ENCODE assay signal across 13 cellular contexts in genomic region chr2:133362061-133362476, GRCh38.
A peak's percentile ranks its signal among the peaks of the same experiment; 100 is the strongest.
DNase-seq lines count a peak whose midpoint lies in the region; TF ChIP-seq lines count a peak whose summit lies in the region.
"Had no signal": no experiment of that assay in that cellular context is flagged by ENCODE, and none has a peak within 500 bp of the region (broad histone marks: within the 10 kb centered on the region; RNA-seq: fewer than 3 reads in every experiment).

No MANE protein-coding gene starts in this region.

- H4K20me1 ChIP-seq in osteoblast (ENCODE audit: insufficient read depth, low read length): no peaks in the 10 kb centered on the region

- H3K4me1 ChIP-seq in osteoblast (ENCODE audit: insufficient read depth, low read length): peaks cover 12% of the 10 kb centered on the region
- H3K4me1 ChIP-seq: body of pancreas, transverse colon had no signal

- peak; percentile 53 for DNase-seq in Daoy (ENCODE audit: low read depth)
- DNase-seq in NAMALWA (ENCODE audit: low spot score): peak; percentile 2
- DNase-seq in choroid plexus epithelial cell (ENCODE audit: low read depth): peak; percentile 61
- DNase-seq in osteoblast (ENCODE audit: insufficient read length, low spot score, missing footprints): peak; percentile 0
- DNase-seq in iPS-NIHi7 (ENCODE audit: extremely low spot score): no peak
- DNase-seq in NOMO-1 treated with dmso at 0.1 percent for 144 hours (lab: John Stamatoyannopoulos, UW; ENCODE audit: unreplicated experiment): no peak
- DNase-seq in activated gamma-delta T cell (lab: John Stamatoyannopoulos, UW): no peak
- no peak for DNase-seq in NCI-H524 treated with DMSO at 0.1 percent for 48 hours (lab: John Stamatoyannopoulos, UW)
- DNase-seq: body of pancreas; naive B cell; NCI-H446 treated with DMSO at 0.1 percent for 48 hours; stimulated activated CD4-positive, alpha-beta T cell treated with anti-CD3 and anti-CD28 coated beads, Interleukin-4, amount 100 ng/mL, for 1 hour; transverse colon had no signal

- H3K9me3 ChIP-seq in osteoblast (ENCODE audit: low read depth, low read length): no peaks in the 10 kb centered on the region
- H3K9me3 ChIP-seq: body of pancreas, transverse colon had no signal

- peak overlapping the region; percentile 39 for H2AFZ ChIP-seq in osteoblast (ENCODE audit: low read length)

- H3K27me3 ChIP-seq in osteoblast (ENCODE audit: insufficient read depth, low read length): no peaks in the 10 kb centered on the region
- H3K27me3 ChIP-seq: body of pancreas, transverse colon had no signal

- TF ChIP-seq CTCF in choroid plexus epithelial cell (conservative IDR thresholded peaks at IDR 0.05; ENCODE audit: low read depth, low read length) (no peak), osteoblast (IDR thresholded peaks at IDR 0.05; ENCODE audit: extremely low read depth, low read depth, low read length) (no peak)

- H3K4me3 ChIP-seq in choroid plexus epithelial cell (ENCODE audit: low read depth, low read length): peak overlapping the region; percentile 8
- H3K4me3 ChIP-seq in osteoblast (ENCODE audit: insufficient read depth, low read length): peak overlapping the region; percentile 44
- H3K4me3 ChIP-seq: body of pancreas, transverse colon had no signal

- H3K36me3 ChIP-seq in osteoblast (ENCODE audit: insufficient read depth, low read length): no peaks in the 10 kb centered on the region
- H3K36me3 ChIP-seq: transverse colon had no signal

- H3K79me2 ChIP-seq in osteoblast (ENCODE audit: insufficient read depth, low read length): no peaks in the 10 kb centered on the region

- peak overlapping the region; percentile 66 for H3K4me2 ChIP-seq in osteoblast (ENCODE audit: insufficient read depth, low read length)

- H3K27ac ChIP-seq in osteoblast (ENCODE audit: low read depth, low read length): no peak overlapping the region
- H3K27ac ChIP-seq: body of pancreas, transverse colon had no signal

Comparison
In these comparisons a context has a peak if more than half of its experiments do, and no peak if none do; other contexts are left out.
1. DNase-seq: peak in Daoy (single experiment), NAMALWA (single experiment), choroid plexus epithelial cell (single experiment) and osteoblast (single experiment); none in iPS-NIHi7 (single experiment), NOMO-1 treated with dmso at 0.1 percent for 144 hours (single experiment), activated gamma-delta T cell (single experiment) and NCI-H524 treated with DMSO at 0.1 percent for 48 hours (single experiment).